Comparison of ENCODE assay signal across 29 cellular contexts in the genomic region with DNA sequence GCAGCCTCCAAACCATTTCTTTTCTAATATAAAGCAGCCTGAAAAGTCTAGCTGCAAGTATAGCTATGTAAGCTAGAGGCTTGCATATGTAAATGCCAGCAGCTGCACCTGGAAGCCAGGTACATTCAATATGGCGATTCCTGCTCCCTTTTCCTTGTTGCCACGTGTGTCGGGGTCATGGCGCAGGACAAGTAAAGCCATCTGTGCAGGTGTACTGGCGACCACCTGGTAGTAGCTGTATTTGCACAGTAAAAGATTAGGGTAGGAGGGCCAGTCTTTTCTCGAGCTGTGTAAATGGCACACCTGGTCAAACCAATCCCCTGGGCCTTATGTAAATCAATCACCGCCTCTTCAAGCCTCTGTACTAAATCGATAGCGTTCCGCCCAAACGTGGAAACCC.
"Had no signal": no experiment of that assay in that cellular context is flagged by ENCODE, and none has a peak within 500 bp of the region (broad histone marks: within the 10 kb centered on the region; RNA-seq: fewer than 3 reads in every experiment).

No MANE protein-coding gene starts in this region.

- H3K36me3 ChIP-seq: colonic mucosa, gastrocnemius medialis, heart left ventricle, left lung, neural progenitor cell, prostate gland, spleen, thoracic aorta, transverse colon, upper lobe of right lung, uterus had no signal

- H3K4me1 ChIP-seq: colonic mucosa, gastrocnemius medialis, heart left ventricle, left lung, prostate gland, spleen, transverse colon, upper lobe of right lung, uterus had no signal

- H3K9ac ChIP-seq: neural progenitor cell had no signal

- H3K27ac ChIP-seq: colonic mucosa, epithelial cell of prostate, gastrocnemius medialis, heart left ventricle, hepatocyte, left lung, neural progenitor cell, prostate gland, skin epidermis, spleen, thoracic aorta, transverse colon, upper lobe of right lung, uterus had no signal

- H3K27me3 ChIP-seq: colonic mucosa, gastrocnemius medialis, heart left ventricle, hepatocyte, left lung, neural progenitor cell, spleen, transverse colon, upper lobe of right lung, uterus had no signal

- H3K36me3 Mint-ChIP-seq: naive thymus-derived CD4-positive, alpha-beta T cell; neural progenitor cell; stimulated activated naive B cell treated with anti-CD40 and anti-IgM and Interleukin-4, amounts not matched to agents 10 μg/mL and 1 μg/mL and 100 μg/mL, for 72 hours had no signal

- H2AFZ ChIP-seq: hepatocyte, neural progenitor cell had no signal

- H3K27ac Mint-ChIP-seq: dendritic cell treated with granulocyte-macrophage colony-stimulating factor and Interleukin-4, amounts not matched to agents 40 ng/mL and 50 ng/mL, for 4 days; endodermal cell; naive thymus-derived CD4-positive, alpha-beta T cell; nephron; neural progenitor cell; stimulated activated naive B cell treated with anti-CD40 and anti-IgM and Interleukin-4, amounts not matched to agents 10 μg/mL and 1 μg/mL and 100 μg/mL, for 72 hours; stimulated activated naive CD8-positive, alpha-beta T cell treated with anti-CD3 and anti-CD28 coated beads, Interleukin-15, Interleukin-2, amounts not matched to agents 100 ng/mL and 50 ng/mL, for 24 hours had no signal

- ATAC-seq: esophagus mucosa; gastrocnemius medialis; heart left ventricle; left cardiac atrium; left lung; naive thymus-derived CD4-positive, alpha-beta T cell; right cardiac atrium; stimulated activated naive B cell treated with anti-CD40 and anti-IgM and Interleukin-4, amounts not matched to agents 10 μg/mL and 1 μg/mL and 100 μg/mL, for 72 hours; upper lobe of right lung had no signal

- H3K4me2 ChIP-seq: hepatocyte, neural progenitor cell had no signal

- DNase-seq: colonic mucosa; effector CD8-positive, alpha-beta T cell; endodermal cell; foreskin fibroblast; gastrocnemius medialis; heart left ventricle; left cardiac atrium; left lung; mesendoderm; midbrain; naive thymus-derived CD4-positive, alpha-beta T cell; nucleus accumbens; right cardiac atrium; spleen; stimulated activated CD4-positive, alpha-beta T cell treated with anti-CD3 and anti-CD28 coated beads, Interleukin-2, amount 100 ng/mL, for 48 hours; stimulated activated naive B cell treated with anti-CD40 and anti-IgM and Interleukin-4, amounts not matched to agents 10 μg/mL and 1 μg/mL and 100 μg/mL, for 72 hours; transverse colon; upper lobe of right lung; uterus had no signal

- H3K4me1 Mint-ChIP-seq: endodermal cell; naive thymus-derived CD4-positive, alpha-beta T cell; stimulated activated naive B cell treated with anti-CD40 and anti-IgM and Interleukin-4, amounts not matched to agents 10 μg/mL and 1 μg/mL and 100 μg/mL, for 72 hours had no signal

- H3K9me3 ChIP-seq: colonic mucosa, gastrocnemius medialis, heart left ventricle, left lung, prostate gland, spleen, thoracic aorta, transverse colon, upper lobe of right lung, uterus had no signal

- H3K4me3 ChIP-seq: colonic mucosa, gastrocnemius medialis, heart left ventricle, hepatocyte, left lung, neural progenitor cell, prostate gland, skin epidermis, spleen, thoracic aorta, transverse colon, upper lobe of right lung, uterus had no signal

- H3K9me3 Mint-ChIP-seq: endodermal cell, nephron, neural progenitor cell had no signal

- H3K27me3 Mint-ChIP-seq: dendritic cell treated with granulocyte-macrophage colony-stimulating factor and Interleukin-4, amounts not matched to agents 40 ng/mL and 50 ng/mL, for 4 days; naive thymus-derived CD4-positive, alpha-beta T cell; stimulated activated naive B cell treated with anti-CD40 and anti-IgM and Interleukin-4, amounts not matched to agents 10 μg/mL and 1 μg/mL and 100 μg/mL, for 72 hours; stimulated activated naive CD8-positive, alpha-beta T cell treated with anti-CD3 and anti-CD28 coated beads, Interleukin-15, Interleukin-2, amounts not matched to agents 100 ng/mL and 50 ng/mL, for 24 hours had no signal

- H3K4me3 Mint-ChIP-seq: dendritic cell treated with granulocyte-macrophage colony-stimulating factor and Interleukin-4, amounts not matched to agents 40 ng/mL and 50 ng/mL, for 4 days; endodermal cell; naive thymus-derived CD4-positive, alpha-beta T cell; nephron; neural progenitor cell; stimulated activated naive B cell treated with anti-CD40 and anti-IgM and Interleukin-4, amounts not matched to agents 10 μg/mL and 1 μg/mL and 100 μg/mL, for 72 hours; stimulated activated naive CD8-positive, alpha-beta T cell treated with anti-CD3 and anti-CD28 coated beads, Interleukin-15, Interleukin-2, amounts not matched to agents 100 ng/mL and 50 ng/mL, for 24 hours had no signal

- H3K79me2 ChIP-seq: hepatocyte had no signal
